In genomic region chr1:165355977-165356811, GRCh38 we compare ENCODE assay signal across 9 cellular contexts. TPM values are rescaled to one million over a fixed set of nuclear protein-coding genes. Genes with fewer than 3 reads are reported as not detected.
A peak's percentile ranks its signal among the peaks of the same experiment; 100 is the strongest.
DNase-seq lines count a peak whose midpoint lies in the region; ATAC-seq and TF ChIP-seq lines count a peak whose summit lies in the region.
"Had no signal": no experiment of that assay in that cellular context is flagged by ENCODE, and none has a peak within 500 bp of the region (broad histone marks: within the 10 kb centered on the region; RNA-seq: fewer than 3 reads in every experiment).

Gene LMX1A (minus strand): TSS chr1:165356715. CDS start chr1:165355559, 1,156 bp downstream.

- POLR2A ChIA-PET in PC-3 (lab: Charles Lee; ENCODE audit: unreplicated experiment) = interaction anchor here (0.6 kb wide), 1 partner anchor 58 kb away, joined by 16 read pairs; no protein-coding TSS in a partner anchor

- CTCF ChIA-PET in PC-3 (lab: Charles Lee) = no interaction called here

- intact Hi-C loops in PC-3 (cut with micrococcal nuclease) (no loop called here), heart right ventricle (cut with DNase I) (no loop called here), ovary (cut with DNase I) (no loop called here)

- H3K4me2 ChIP-seq in PC-3 (ENCODE audit: low read length) = peak within 1 kb of the TSS; percentile 6; the same call in 1 of the 2 replicates

- WGBS in heart right ventricle, 2 donors = 1% methylated on average over 64 to 88 of the region's 88 CpGs
- 0 to 1% (median 1%) methylated on average over 38 to 88 of the region's 88 CpGs for WGBS in ovary, 3 donors

- H3K9me3 ChIP-seq in PC-3 (ENCODE audit: low read length) (no peaks in the 10 kb centered on the region), heart right ventricle (no peaks in the 10 kb centered on the region), ovary (no peaks in the 10 kb centered on the region)

- H3K36me3 ChIP-seq in PC-3 (ENCODE audit: low read depth, low read length) (no peaks in the 10 kb centered on the region), heart right ventricle (no peaks in the 10 kb centered on the region), ovary (no peaks in the 10 kb centered on the region)

- no peaks in the 10 kb centered on the region for H3K4me1 ChIP-seq in PC-3 (ENCODE audit: insufficient read depth, low read length)
- H3K4me1 ChIP-seq in heart right ventricle = peaks cover 3 to 49% (median 25%) of the 10 kb centered on the region in 9 donors
- peaks cover 1% of the 10 kb centered on the region for H3K4me1 ChIP-seq in ovary (ENCODE audit: insufficient read depth)

- H3K27me3 ChIP-seq in PC-3 (ENCODE audit: low read length) (peaks cover 58% of the 10 kb centered on the region), heart right ventricle (peaks cover 41 to 98% (median 85%) of the 10 kb centered on the region in 7 donors), ovary (no peaks in the 10 kb centered on the region)

- no peaks in the 10 kb centered on the region for H3F3A ChIP-seq in PC-3 (ENCODE audit: low read length, unreplicated experiment)

- no peaks in the 10 kb centered on the region for H4K20me1 ChIP-seq in PC-3 (ENCODE audit: low read length)

- no peaks in the 10 kb centered on the region for H3K9me2 ChIP-seq in PC-3 (replicated peaks; ENCODE audit: low read length)

- H2AFZ ChIP-seq in PC-3 (ENCODE audit: low read length) = 0 out of 2 replicates have a peak within 1 kb of the TSS, but pooled peaks have one; percentile 14

- no peak for TF ChIP-seq EP300 in ovary (IDR thresholded peaks at IDR 0.05)

- TF ChIP-seq POLR2A in ovary (IDR thresholded peaks at IDR 0.05) = no peak

- H3K79me2 ChIP-seq in PC-3 (ENCODE audit: low read length) = no peaks in the 10 kb centered on the region

- peak within 1 kb of the TSS; percentile 4; the same call in 1 of the 2 replicates for H3K4me3 ChIP-seq in PC-3 (ENCODE audit: low read length)
- H3K4me3 ChIP-seq in heart right ventricle = peak within 1 kb of the TSS in 9 of 10 donors; percentile 33 to 53 (median 48)
- H3K4me3 ChIP-seq in ovary = peak within 1 kb of the TSS; percentile 4

- no peak for TF ChIP-seq CTCF in PC-3 (conservative IDR thresholded peaks at IDR 0.05; ENCODE audit: low read depth, low read length)
- TF ChIP-seq CTCF in heart right ventricle (IDR thresholded peaks at IDR 0.05) = no peak
- no peak for TF ChIP-seq CTCF in ovary (IDR thresholded peaks at IDR 0.05)

- no TSS peak for BruUV-seq in PC-3 (replicated peaks; lab: Mats Ljungman, UMichigan)

- H3K27ac ChIP-seq in PC-3 (ENCODE audit: low read length) (no peak within 1 kb of the TSS), heart right ventricle (no peak within 1 kb of the TSS), ovary (no peak within 1 kb of the TSS)

- ATAC-seq in PC-3 (peak; percentile 27), heart right ventricle (peak; percentile 22 to 66 (median 40)), HG02938 (IDR thresholded peaks at IDR 0.05; ENCODE audit: unreplicated experiment) (no peak), GM21717 (IDR thresholded peaks at IDR 0.05; ENCODE audit: unreplicated experiment) (no peak)

- H3K9ac ChIP-seq in PC-3 (ENCODE audit: low read length) = no peak within 1 kb of the TSS

- DNase-seq in AG08395 (ENCODE audit: low spot score) (peak; percentile 34), PC-3 (no peak), heart right ventricle (no peak), ovary (no peak), amygdala (lab: John Stamatoyannopoulos, UW) (no peak), mucosa of gallbladder (ENCODE audit: low spot score) (no peak)
- DNase-seq: activated naive CD4-positive, alpha-beta T cell treated with anti-CD3 and anti-CD28 coated beads for 36 hours had no signal

RNA-seq across cellular contexts. Expression of gene LMX1A, which starts in this region (rescaled TPM):
- total RNA-seq in PC-3 (2014; rRNA removed) (not detected in 2 replicates), heart right ventricle (under 1 TPM in 2 of 10 donors, not detected in 8; 0.14 to 0.19 TPM), ovary (not detected), mucosa of gallbladder (0.12 TPM)
- polyA plus RNA-seq in heart right ventricle (under 1 TPM in 1 of 2 donors, not detected in 1; 0.04 TPM), ovary (under 1 TPM in 1 of 2 donors, not detected in 1; 0.15 TPM)
- total RNA-seq: activated naive CD4-positive, alpha-beta T cell treated with anti-CD3 and anti-CD28 coated beads for 36 hours had no signal

Comparison
In these comparisons a context has a peak if more than half of its experiments do, and no peak if none do; other contexts are left out.
1. Peak in ATAC-seq, H3K4me3 ChIP-seq and H3K4me2 ChIP-seq in PC-3; RNA of the gene not detected or under 1 TPM.
2. Peak in ATAC-seq and H3K4me3 ChIP-seq in heart right ventricle; RNA of the gene not detected or under 1 TPM.